In genomic region chr19:15136234-15136954, GRCh38 we compare ENCODE assay signal across 25 cellular contexts. TPM values are rescaled to one million over a fixed set of nuclear protein-coding genes. Genes with fewer than 3 reads are reported as not detected.
A peak's percentile ranks its signal among the peaks of the same experiment; 100 is the strongest.
DNase-seq lines count a peak whose midpoint lies in the region; ATAC-seq, FAIRE-seq and TF ChIP-seq lines count a peak whose summit lies in the region.
"Had no signal": no experiment of that assay in that cellular context is flagged by ENCODE, and none has a peak within 500 bp of the region (broad histone marks: within the 10 kb centered on the region; RNA-seq: fewer than 3 reads in every experiment).

No MANE protein-coding gene starts in this region.

- intact Hi-C loops in IMR-90 (cut with micrococcal nuclease): loop anchor here (1.0 kb wide), 1 partner anchor 11 kb away; a partner anchor contains a TSS

- H2BK5ac ChIP-seq in IMR-90 (ENCODE audit: low read depth, low read length, poor library complexity, severe bottlenecking) (peak overlapping the region; percentile 95), mesenchymal stem cell (ENCODE audit: low read depth, low read length, poor library complexity, severe bottlenecking) (no peak overlapping the region)

- H3K4me2 ChIP-seq in IMR-90 (ENCODE audit: low read depth, low read length) (peak overlapping the region; percentile 32; the same call in 1 of the 2 replicates), mesenchymal stem cell (ENCODE audit: low read length, poor library complexity, severe bottlenecking) (no peak overlapping the region)
- H3K4me2 ChIP-seq: KMS-11 had no signal

- H3K36me3 ChIP-seq in IMR-90 (ENCODE audit: control insufficient read depth, insufficient read depth, low read length): no peaks in the 10 kb centered on the region
- no peaks in the 10 kb centered on the region for H3K36me3 ChIP-seq in bronchial epithelial cell (ENCODE audit: control insufficient read depth, insufficient read depth, low read length)
- no peaks in the 10 kb centered on the region for H3K36me3 ChIP-seq in mesenchymal stem cell (ENCODE audit: control insufficient read depth in 1 of 2, insufficient read depth in 2 of 2, low read depth in 1 of 2, low read length in 2 of 2)
- H3K36me3 ChIP-seq: adrenal gland, ovary, tibial artery had no signal

- ATAC-seq in IMR-90 (ENCODE audit: low read depth): peak; percentile 94
- ATAC-seq: activated CD8-positive, alpha-beta memory T cell treated with anti-CD3 and anti-CD28 coated beads, Interleukin-2, amount 10 ng/mL, durations not matched to agents 7 days and 5 days; naive thymus-derived CD8-positive, alpha-beta T cell; sciatic nerve; stimulated activated naive B cell treated with anti-CD40 and anti-IgM and Interleukin-4, amounts not matched to agents 10 μg/mL and 1 μg/mL and 100 μg/mL, for 72 hours had no signal

- H4K20me1 ChIP-seq in IMR-90 (ENCODE audit: insufficient read depth, low read length): no peaks in the 10 kb centered on the region

- H3K27ac ChIP-seq in IMR-90 (ENCODE audit: insufficient read depth, low read length) (no peak overlapping the region), mesenchymal stem cell (ENCODE audit: low read length, poor library complexity, severe bottlenecking) (no peak overlapping the region)
- H3K27ac ChIP-seq: adrenal gland, KMS-11, ovary, tibial artery had no signal

- H3K23ac ChIP-seq in IMR-90 (ENCODE audit: low read depth, low read length) (no peak overlapping the region), mesenchymal stem cell (ENCODE audit: low read length in 2 of 2) (no peak overlapping the region)

- H3K4me3 ChIP-seq in IMR-90 (ENCODE audit: insufficient read depth, low read depth, low read length) (no peak overlapping the region), bronchial epithelial cell (ENCODE audit: low read depth, low read length) (no peak overlapping the region), mesenchymal stem cell (ENCODE audit: insufficient read depth in 1 of 2, low read depth in 1 of 2, low read length in 2 of 2) (no peak overlapping the region)
- H3K4me3 ChIP-seq: adrenal gland, ovary, tibial artery had no signal

- H3K27me3 ChIP-seq in IMR-90 (ENCODE audit: control insufficient read depth, insufficient read depth, low read length) (no peaks in the 10 kb centered on the region), bronchial epithelial cell (ENCODE audit: control insufficient read depth, insufficient read depth, low read length) (no peaks in the 10 kb centered on the region), mesenchymal stem cell (ENCODE audit: control insufficient read depth in 1 of 2, insufficient read depth in 1 of 2, low read length in 2 of 2) (no peaks in the 10 kb centered on the region)
- H3K27me3 ChIP-seq: adrenal gland, ovary, tibial artery had no signal

- H3K9me1 ChIP-seq in IMR-90 (ENCODE audit: insufficient read depth, low read length): 0 out of 2 replicates have a peak, but pooled peaks cover 2% of the 10 kb centered on the region

- peak; percentile 40 for FAIRE-seq in bronchial epithelial cell (lab: Jason Lieb, UNC)
- no peak for FAIRE-seq in GM19239 (lab: Jason Lieb, UNC)

- no peak overlapping the region for H2BK12ac ChIP-seq in mesenchymal stem cell (ENCODE audit: low read length in 2 of 2)

- CTCF ChIA-PET in IMR-90 (lab: Yijun Ruan, JAX): interaction anchor here (0.6 to 1.1 kb wide), 3 partner anchors 10 to 16 kb away, joined by 3 read pairs; no protein-coding TSS in a partner anchor

- in situ Hi-C loops in IMR-90 (cut with MboI; ENCODE audit: low sequenced_read_pairs): no loop called here

- peaks cover 9% of the 10 kb centered on the region for H3K9me3 ChIP-seq in IMR-90 (ENCODE audit: control insufficient read depth, insufficient read depth, low read length)
- H3K9me3 ChIP-seq in mesenchymal stem cell (ENCODE audit: control insufficient read depth, low read length): peaks cover 4% of the 10 kb centered on the region
- H3K9me3 ChIP-seq: adrenal gland, ovary had no signal

- peaks cover 13% of the 10 kb centered on the region for H3K4me1 ChIP-seq in IMR-90 (ENCODE audit: control insufficient read depth, insufficient read depth, low read length)
- no peaks in the 10 kb centered on the region for H3K4me1 ChIP-seq in mesenchymal stem cell (ENCODE audit: control insufficient read depth, insufficient read depth, low read depth, low read length)
- H3K4me1 ChIP-seq: adrenal gland, tibial artery had no signal

- H2BK120ac ChIP-seq in IMR-90 (ENCODE audit: low read depth, low read length): peak overlapping the region; percentile 64
- H2BK120ac ChIP-seq in mesenchymal stem cell (ENCODE audit: low read depth, low read length): no peak overlapping the region

- H3K79me1 ChIP-seq in IMR-90 (ENCODE audit: low read depth in 1 of 2, low read length in 2 of 2) (no peaks in the 10 kb centered on the region), mesenchymal stem cell (replicated peaks; ENCODE audit: low read length, poor library complexity, severe bottlenecking) (no peaks in the 10 kb centered on the region)

- H3K4ac ChIP-seq in IMR-90 (ENCODE audit: low read depth, low read length) (peak overlapping the region; percentile 37; the same call in 1 of the 2 replicates), mesenchymal stem cell (ENCODE audit: low read depth in 1 of 2, low read length in 2 of 2) (no peak overlapping the region)

- H3K56ac ChIP-seq in IMR-90 (ENCODE audit: extremely low read depth, insufficient read depth, low read length): no peak overlapping the region

- no TSS peak for BruUV-seq in IMR-90 (replicated peaks; lab: Mats Ljungman, UMichigan)

- H2BK20ac ChIP-seq in IMR-90 (ENCODE audit: low read depth, low read length): peak overlapping the region; percentile 63; the same call in 1 of the 2 replicates

- peak overlapping the region; percentile 13; the same call in 1 of the 3 replicates for H2BK15ac ChIP-seq in IMR-90 (ENCODE audit: low read depth, low read length)
- H2BK15ac ChIP-seq in mesenchymal stem cell (ENCODE audit: low read depth, poor library complexity, severe bottlenecking): no peak overlapping the region

- 13% methylated on average over 1 of the region's 2 CpGs; no CpG with 5 or more reads in 1 of the 2 experiments for WGBS in IMR-90 (ENCODE audit: extremely low coverage in 2 of 2, insufficient read length in 1 of 2), 2 experiments
- 45% methylated on average over 2 of the region's 2 CpGs for WGBS in mesenchymal stem cell

- H3K18ac ChIP-seq in IMR-90 (ENCODE audit: low read depth, low read length): peak overlapping the region; percentile 6; the same call in 1 of the 2 replicates
- H3K18ac ChIP-seq in mesenchymal stem cell (ENCODE audit: low read depth in 1 of 2, low read length in 2 of 2): no peak overlapping the region

- H4K91ac ChIP-seq in IMR-90 (ENCODE audit: insufficient read depth, low read depth, low read length): peak overlapping the region; percentile 35
- H4K91ac ChIP-seq in mesenchymal stem cell (ENCODE audit: low read length): no peak overlapping the region

- POLR2A ChIA-PET in IMR-90 (lab: Charles Lee; ENCODE audit: unreplicated experiment): interaction anchor here (0.5 to 1.3 kb wide), 3 partner anchors 11 to 15 kb away, joined by 3 to 5 read pairs (median 4); a partner anchor contains a TSS

- H2AK9ac ChIP-seq in IMR-90 (replicated peaks; ENCODE audit: low read depth, low read length, poor library complexity): no peak overlapping the region

- H3K14ac ChIP-seq in IMR-90 (replicated peaks; ENCODE audit: low read depth, low read length) (peak overlapping the region; percentile 8; the same call in 1 of the 2 replicates), mesenchymal stem cell (ENCODE audit: low read length in 2 of 2) (no peak overlapping the region)

- no peak overlapping the region for H4K5ac ChIP-seq in IMR-90 (ENCODE audit: low read depth, low read length)

- TF ChIP-seq RAD21 in IMR-90 (IDR thresholded peaks at IDR 0.05; ENCODE audit: low read length): no peak

- peak overlapping the region in 1 of 2 experiments; percentile 54; a peak in 1 of 4 replicates for H4K8ac ChIP-seq in IMR-90 (ENCODE audit: low read depth in 2 of 2, low read length in 2 of 2)
- no peak overlapping the region for H4K8ac ChIP-seq in mesenchymal stem cell (ENCODE audit: low read length)

- H2AK5ac ChIP-seq in IMR-90 (ENCODE audit: low read depth, low read length): 0 out of 2 replicates have a peak overlapping the region, but pooled peaks have one; percentile 19
- no peak overlapping the region for H2AK5ac ChIP-seq in mesenchymal stem cell (ENCODE audit: low read length, severe bottlenecking)

- TF ChIP-seq CTCF in IMR-90 (conservative IDR thresholded peaks at IDR 0.05; ENCODE audit: low read depth, low read length): no peak
- TF ChIP-seq CTCF in bronchial epithelial cell (IDR thresholded peaks at IDR 0.05; ENCODE audit: insufficient read depth, low read length, severe bottlenecking): no peak

- H3K9ac ChIP-seq in IMR-90 (ENCODE audit: low read depth, low read length) (no peak overlapping the region), mesenchymal stem cell (ENCODE audit: low read length) (no peak overlapping the region)
- H3K9ac ChIP-seq: KMS-11 had no signal

- H2AFZ ChIP-seq in IMR-90 (replicated peaks; ENCODE audit: low read length, poor library complexity) (no peak overlapping the region), mesenchymal stem cell (ENCODE audit: low read depth, low read length) (no peak overlapping the region)

- peak; percentile 71 for DNase-seq in EH (ENCODE audit: low read depth)
- peak; percentile 82 for DNase-seq in IMR-90
- DNase-seq in bronchial epithelial cell (ENCODE audit: low read depth): peak; percentile 68
- DNase-seq in mesenchymal stem cell: peak; percentile 93
- no peak for DNase-seq in GM19239 (ENCODE audit: insufficient read length, low spot score)
- DNase-seq in activated CD8-positive, alpha-beta memory T cell treated with anti-CD3 and anti-CD28 coated beads, Interleukin-2, amount 50 U/mL, for 4 hours: no peak
- no peak for DNase-seq in NCI-H524 (lab: John Stamatoyannopoulos, UW)
- DNase-seq: activated CD4-positive, alpha-beta T cell treated with anti-CD3 and anti-CD28 coated beads for 4 hours; activated CD8-positive, alpha-beta memory T cell treated with anti-CD3 and anti-CD28 coated beads, Interleukin-2, amount 10 ng/mL, durations not matched to agents 7 days and 5 days; activated effector memory CD4-positive, alpha-beta T cell treated with Interleukin-2 at 50 U/mL for 16 hours; adrenal gland; AML-193; dermis blood vessel endothelial cell; DND-41; H7; naive thymus-derived CD8-positive, alpha-beta T cell; NCI-H1105; NCI-H510A treated with DMSO at 0.1 percent for 48 hours; ovary; stimulated activated naive B cell treated with anti-CD40 and anti-IgM and Interleukin-4, amounts not matched to agents 10 μg/mL and 1 μg/mL and 100 μg/mL, for 72 hours; SW 1271; tibial artery had no signal

- dilution Hi-C loops in IMR-90 (cut with HindIII; ENCODE audit: low sequenced_read_pairs, unreplicated experiment): no loop called here

- no peak for TF ChIP-seq POLR2A in IMR-90 (IDR thresholded peaks at IDR 0.05; ENCODE audit: low read depth, low read length)

RNA-seq across cellular contexts. Expression of gene SYDE1, which starts 29.2 kb away (rescaled TPM):
- 18.6 and 19.4 TPM in 2 replicates for total RNA-seq in IMR-90 (2012; rRNA removed)
- 64.9 and 84.7 TPM in 2 replicates for polyA plus RNA-seq in IMR-90 (2012; rRNA removed)
- polyA plus RNA-seq in IMR-90 (2012; cell fraction: cytosol; rRNA removed): 50.7 and 84.5 TPM in 2 replicates
- 87.9 and 261 TPM in 2 replicates for polyA plus RNA-seq in IMR-90 (2012; cell fraction: nucleus; rRNA removed; ENCODE audit: low replicate concordance)
- 0.53 and 0.64 TPM in 2 replicates for total RNA-seq in bronchial epithelial cell
- polyA plus RNA-seq in mesenchymal stem cell (2013, experiment 1 of 2): 47.1 TPM
- polyA plus RNA-seq in mesenchymal stem cell (2013, experiment 2 of 2): 45.0 TPM

RNA-seq across cellular contexts. Expression of gene OR1I1, which starts 54.4 kb away (rescaled TPM):
- not detected in 2 replicates for total RNA-seq in IMR-90 (2012; rRNA removed)
- polyA plus RNA-seq in IMR-90 (2012; rRNA removed): not detected in 2 replicates
- polyA plus RNA-seq in IMR-90 (2012; cell fraction: cytosol; rRNA removed): not detected in 2 replicates
- polyA plus RNA-seq in IMR-90 (2012; cell fraction: nucleus; rRNA removed; ENCODE audit: low replicate concordance): not detected in 2 replicates
- not detected in 2 replicates for total RNA-seq in bronchial epithelial cell
- polyA plus RNA-seq in mesenchymal stem cell (2013, experiment 1 of 2): not detected
- polyA plus RNA-seq in mesenchymal stem cell (2013, experiment 2 of 2): not detected
- total RNA-seq: activated CD8-positive, alpha-beta memory T cell treated with anti-CD3 and anti-CD28 coated beads, Interleukin-2, amount 10 ng/mL, durations not matched to agents 7 days and 5 days; adrenal gland; dermis blood vessel endothelial cell; glomerular endothelial cell; H7; naive thymus-derived CD8-positive, alpha-beta T cell; ovary; sciatic nerve had no signal
- polyA plus RNA-seq: adrenal gland; naive thymus-derived CD8-positive, alpha-beta T cell; ovary had no signal

Comparison
In these comparisons a context has a peak if more than half of its experiments do, and no peak if none do; other contexts are left out.
1. DNase-seq: peak in EH (single experiment), IMR-90 (single experiment), bronchial epithelial cell (single experiment) and mesenchymal stem cell (single experiment); none in GM19239 (single experiment), activated CD8-positive, alpha-beta memory T cell treated with anti-CD3 and anti-CD28 coated beads, Interleukin-2, amount 50 U/mL, for 4 hours (single experiment) and NCI-H524 (0 of 2).
2. RNA of gene SYDE1, which starts 29.2 kb away (total RNA-seq): 18.6 to 19.4 TPM in IMR-90; 0.53 to 0.64 TPM in bronchial epithelial cell; every median in the first group is over 10 times any median in the second.